In the genomic region with DNA sequence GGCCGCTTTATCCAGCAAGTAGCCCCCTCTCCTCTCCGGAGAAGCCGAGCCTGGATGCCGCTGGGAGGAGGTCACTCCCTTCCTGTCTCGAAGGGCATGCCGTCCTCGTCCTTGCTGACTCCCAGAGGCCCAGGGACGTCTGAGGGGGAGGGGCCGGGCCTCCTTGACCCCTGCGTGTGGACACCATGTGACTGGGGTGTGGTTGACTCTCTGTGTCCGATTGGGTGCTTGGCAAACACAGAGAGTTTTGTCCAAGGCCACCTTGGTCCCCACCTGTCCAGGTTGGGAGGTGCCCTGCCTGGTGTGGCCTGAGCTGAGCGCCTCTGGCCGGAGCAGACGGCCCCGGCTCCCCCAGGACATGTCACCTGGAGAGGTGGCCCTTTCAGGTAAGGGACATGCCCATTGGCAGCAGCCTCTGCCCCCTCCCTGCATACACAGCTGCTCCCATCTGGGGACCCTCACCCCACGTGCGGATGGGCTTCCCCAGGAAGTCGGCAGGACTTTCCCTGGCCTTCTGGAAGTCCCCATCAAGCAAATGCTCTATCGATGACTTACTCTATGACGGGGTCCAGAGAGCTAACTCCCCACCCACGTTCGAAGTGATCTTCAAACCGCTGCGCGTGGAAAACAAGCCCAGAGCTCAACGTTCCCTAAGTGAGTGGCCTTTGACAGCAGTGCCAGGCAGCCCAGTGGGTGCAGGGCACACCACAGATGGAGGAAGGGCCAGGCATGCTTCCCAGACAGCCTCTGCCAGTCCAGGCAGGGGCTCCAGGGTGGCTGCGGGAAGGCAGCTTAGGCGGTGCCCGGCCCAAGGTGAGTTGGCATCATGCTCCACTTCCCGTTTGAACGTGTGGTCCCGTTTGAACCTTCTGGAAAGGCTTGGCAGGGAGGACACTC, we compare ENCODE assay signal across 1 cellular context.
TF ChIP-seq lines count a peak whose summit lies in the region.

A gene (plus strand): TSS at position 634 of the 897 bp plus-strand sequence. CDS start 1,912 bp downstream, outside the sequence.

TF ChIP-seq in HepG2, 621 proteins besides CTCF, POLR2A, EP300 and RAD21 (continued from another document):
- TF ChIP-seq, protein P1, sequence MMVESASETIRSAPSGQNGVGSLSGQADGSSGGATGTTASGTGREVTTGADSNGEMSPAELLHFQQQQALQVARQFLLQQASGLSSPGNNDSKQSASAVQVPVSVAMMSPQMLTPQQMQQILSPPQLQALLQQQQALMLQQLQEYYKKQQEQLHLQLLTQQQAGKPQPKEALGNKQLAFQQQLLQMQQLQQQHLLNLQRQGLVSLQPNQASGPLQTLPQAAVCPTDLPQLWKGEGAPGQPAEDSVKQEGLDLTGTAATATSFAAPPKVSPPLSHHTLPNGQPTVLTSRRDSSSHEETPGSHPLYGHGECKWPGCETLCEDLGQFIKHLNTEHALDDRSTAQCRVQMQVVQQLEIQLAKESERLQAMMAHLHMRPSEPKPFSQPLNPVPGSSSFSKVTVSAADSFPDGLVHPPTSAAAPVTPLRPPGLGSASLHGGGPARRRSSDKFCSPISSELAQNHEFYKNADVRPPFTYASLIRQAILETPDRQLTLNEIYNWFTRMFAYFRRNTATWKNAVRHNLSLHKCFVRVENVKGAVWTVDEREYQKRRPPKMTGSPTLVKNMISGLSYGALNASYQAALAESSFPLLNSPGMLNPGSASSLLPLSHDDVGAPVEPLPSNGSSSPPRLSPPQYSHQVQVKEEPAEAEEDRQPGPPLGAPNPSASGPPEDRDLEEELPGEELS (CRISPR knock-in tag; IDR thresholded peaks at IDR 0.05), result no peak
- TF ChIP-seq, protein P2, sequence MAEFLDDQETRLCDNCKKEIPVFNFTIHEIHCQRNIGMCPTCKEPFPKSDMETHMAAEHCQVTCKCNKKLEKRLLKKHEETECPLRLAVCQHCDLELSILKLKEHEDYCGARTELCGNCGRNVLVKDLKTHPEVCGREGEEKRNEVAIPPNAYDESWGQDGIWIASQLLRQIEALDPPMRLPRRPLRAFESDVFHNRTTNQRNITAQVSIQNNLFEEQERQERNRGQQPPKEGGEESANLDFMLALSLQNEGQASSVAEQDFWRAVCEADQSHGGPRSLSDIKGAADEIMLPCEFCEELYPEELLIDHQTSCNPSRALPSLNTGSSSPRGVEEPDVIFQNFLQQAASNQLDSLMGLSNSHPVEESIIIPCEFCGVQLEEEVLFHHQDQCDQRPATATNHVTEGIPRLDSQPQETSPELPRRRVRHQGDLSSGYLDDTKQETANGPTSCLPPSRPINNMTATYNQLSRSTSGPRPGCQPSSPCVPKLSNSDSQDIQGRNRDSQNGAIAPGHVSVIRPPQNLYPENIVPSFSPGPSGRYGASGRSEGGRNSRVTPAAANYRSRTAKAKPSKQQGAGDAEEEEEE (CRISPR knock-in tag; IDR thresholded peaks at IDR 0.05; ENCODE audit: borderline replicate concordance), result no peak
- TF ChIP-seq, protein P3, sequence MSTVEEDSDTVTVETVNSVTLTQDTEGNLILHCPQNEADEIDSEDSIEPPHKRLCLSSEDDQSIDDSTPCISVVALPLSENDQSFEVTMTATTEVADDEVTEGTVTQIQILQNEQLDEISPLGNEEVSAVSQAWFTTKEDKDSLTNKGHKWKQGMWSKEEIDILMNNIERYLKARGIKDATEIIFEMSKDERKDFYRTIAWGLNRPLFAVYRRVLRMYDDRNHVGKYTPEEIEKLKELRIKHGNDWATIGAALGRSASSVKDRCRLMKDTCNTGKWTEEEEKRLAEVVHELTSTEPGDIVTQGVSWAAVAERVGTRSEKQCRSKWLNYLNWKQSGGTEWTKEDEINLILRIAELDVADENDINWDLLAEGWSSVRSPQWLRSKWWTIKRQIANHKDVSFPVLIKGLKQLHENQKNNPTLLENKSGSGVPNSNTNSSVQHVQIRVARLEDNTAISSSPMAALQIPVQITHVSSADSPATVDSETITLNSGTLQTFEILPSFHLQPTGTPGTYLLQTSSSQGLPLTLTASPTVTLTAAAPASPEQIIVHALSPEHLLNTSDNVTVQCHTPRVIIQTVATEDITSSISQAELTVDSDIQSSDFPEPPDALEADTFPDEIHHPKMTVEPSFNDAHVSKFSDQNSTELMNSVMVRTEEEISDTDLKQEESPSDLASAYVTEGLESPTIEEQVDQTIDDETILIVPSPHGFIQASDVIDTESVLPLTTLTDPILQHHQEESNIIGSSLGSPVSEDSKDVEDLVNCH (CRISPR knock-in tag; IDR thresholded peaks at IDR 0.05), result no peak
- TF ChIP-seq PHF21A (CRISPR knock-in tag; IDR thresholded peaks at IDR 0.05), result no peak
- no peak for TF ChIP-seq CBFB (CRISPR knock-in tag; IDR thresholded peaks at IDR 0.05)
- TF ChIP-seq, protein P4, sequence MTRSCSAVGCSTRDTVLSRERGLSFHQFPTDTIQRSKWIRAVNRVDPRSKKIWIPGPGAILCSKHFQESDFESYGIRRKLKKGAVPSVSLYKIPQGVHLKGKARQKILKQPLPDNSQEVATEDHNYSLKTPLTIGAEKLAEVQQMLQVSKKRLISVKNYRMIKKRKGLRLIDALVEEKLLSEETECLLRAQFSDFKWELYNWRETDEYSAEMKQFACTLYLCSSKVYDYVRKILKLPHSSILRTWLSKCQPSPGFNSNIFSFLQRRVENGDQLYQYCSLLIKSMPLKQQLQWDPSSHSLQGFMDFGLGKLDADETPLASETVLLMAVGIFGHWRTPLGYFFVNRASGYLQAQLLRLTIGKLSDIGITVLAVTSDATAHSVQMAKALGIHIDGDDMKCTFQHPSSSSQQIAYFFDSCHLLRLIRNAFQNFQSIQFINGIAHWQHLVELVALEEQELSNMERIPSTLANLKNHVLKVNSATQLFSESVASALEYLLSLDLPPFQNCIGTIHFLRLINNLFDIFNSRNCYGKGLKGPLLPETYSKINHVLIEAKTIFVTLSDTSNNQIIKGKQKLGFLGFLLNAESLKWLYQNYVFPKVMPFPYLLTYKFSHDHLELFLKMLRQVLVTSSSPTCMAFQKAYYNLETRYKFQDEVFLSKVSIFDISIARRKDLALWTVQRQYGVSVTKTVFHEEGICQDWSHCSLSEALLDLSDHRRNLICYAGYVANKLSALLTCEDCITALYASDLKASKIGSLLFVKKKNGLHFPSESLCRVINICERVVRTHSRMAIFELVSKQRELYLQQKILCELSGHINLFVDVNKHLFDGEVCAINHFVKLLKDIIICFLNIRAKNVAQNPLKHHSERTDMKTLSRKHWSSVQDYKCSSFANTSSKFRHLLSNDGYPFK (CRISPR knock-in tag; IDR thresholded peaks at IDR 0.05; ENCODE audit: borderline replicate concordance), result no peak
- TF ChIP-seq HOXA9 (CRISPR knock-in tag; IDR thresholded peaks at IDR 0.05; ENCODE audit: borderline replicate concordance), result no peak
- 0 out of 2 replicates have a peak, but pooled peaks have one; percentile 19 for TF ChIP-seq ZNF556 (CRISPR knock-in tag; IDR thresholded peaks at IDR 0.05; ENCODE audit: borderline replicate concordance)
- no peak for TF ChIP-seq ZNF274 (CRISPR knock-in tag; IDR thresholded peaks at IDR 0.05)
- TF ChIP-seq, protein P5, sequence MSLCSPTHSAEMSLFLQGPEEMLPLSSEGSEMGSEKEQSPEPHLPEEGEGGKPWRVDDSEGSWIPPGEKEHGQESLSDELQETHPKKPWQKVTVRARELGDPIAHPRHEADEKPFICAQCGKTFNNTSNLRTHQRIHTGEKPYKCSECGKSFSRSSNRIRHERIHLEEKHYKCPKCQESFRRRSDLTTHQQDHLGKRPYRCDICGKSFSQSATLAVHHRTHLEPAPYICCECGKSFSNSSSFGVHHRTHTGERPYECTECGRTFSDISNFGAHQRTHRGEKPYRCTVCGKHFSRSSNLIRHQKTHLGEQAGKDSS (CRISPR knock-in tag; IDR thresholded peaks at IDR 0.05; ENCODE audit: borderline replicate concordance, low read depth), result no peak
- TF ChIP-seq HOXD1 (CRISPR knock-in tag; IDR thresholded peaks at IDR 0.05), result no peak
- TF ChIP-seq, protein P6, sequence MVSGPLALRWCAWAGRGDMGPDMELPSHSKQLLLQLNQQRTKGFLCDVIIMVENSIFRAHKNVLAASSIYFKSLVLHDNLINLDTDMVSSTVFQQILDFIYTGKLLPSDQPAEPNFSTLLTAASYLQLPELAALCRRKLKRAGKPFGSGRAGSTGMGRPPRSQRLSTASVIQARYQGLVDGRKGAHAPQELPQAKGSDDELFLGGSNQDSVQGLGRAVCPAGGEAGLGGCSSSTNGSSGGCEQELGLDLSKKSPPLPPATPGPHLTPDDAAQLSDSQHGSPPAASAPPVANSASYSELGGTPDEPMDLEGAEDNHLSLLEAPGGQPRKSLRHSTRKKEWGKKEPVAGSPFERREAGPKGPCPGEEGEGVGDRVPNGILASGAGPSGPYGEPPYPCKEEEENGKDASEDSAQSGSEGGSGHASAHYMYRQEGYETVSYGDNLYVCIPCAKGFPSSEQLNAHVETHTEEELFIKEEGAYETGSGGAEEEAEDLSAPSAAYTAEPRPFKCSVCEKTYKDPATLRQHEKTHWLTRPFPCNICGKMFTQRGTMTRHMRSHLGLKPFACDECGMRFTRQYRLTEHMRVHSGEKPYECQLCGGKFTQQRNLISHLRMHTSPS (CRISPR knock-in tag; IDR thresholded peaks at IDR 0.05; ENCODE audit: low read depth), result 0 out of 2 replicates have a peak, but pooled peaks have one; percentile 31
- TF ChIP-seq CEBPB (IDR thresholded peaks at IDR 0.05; ENCODE audit: borderline replicate concordance, low read depth, low read length), result no peak
- TF ChIP-seq JDP2 (CRISPR knock-in tag; IDR thresholded peaks at IDR 0.05; ENCODE audit: borderline replicate concordance), result no peak
- TF ChIP-seq ZNF101 (CRISPR knock-in tag; IDR thresholded peaks at IDR 0.05; ENCODE audit: borderline replicate concordance, low read depth), result no peak
- TF ChIP-seq, protein P7, sequence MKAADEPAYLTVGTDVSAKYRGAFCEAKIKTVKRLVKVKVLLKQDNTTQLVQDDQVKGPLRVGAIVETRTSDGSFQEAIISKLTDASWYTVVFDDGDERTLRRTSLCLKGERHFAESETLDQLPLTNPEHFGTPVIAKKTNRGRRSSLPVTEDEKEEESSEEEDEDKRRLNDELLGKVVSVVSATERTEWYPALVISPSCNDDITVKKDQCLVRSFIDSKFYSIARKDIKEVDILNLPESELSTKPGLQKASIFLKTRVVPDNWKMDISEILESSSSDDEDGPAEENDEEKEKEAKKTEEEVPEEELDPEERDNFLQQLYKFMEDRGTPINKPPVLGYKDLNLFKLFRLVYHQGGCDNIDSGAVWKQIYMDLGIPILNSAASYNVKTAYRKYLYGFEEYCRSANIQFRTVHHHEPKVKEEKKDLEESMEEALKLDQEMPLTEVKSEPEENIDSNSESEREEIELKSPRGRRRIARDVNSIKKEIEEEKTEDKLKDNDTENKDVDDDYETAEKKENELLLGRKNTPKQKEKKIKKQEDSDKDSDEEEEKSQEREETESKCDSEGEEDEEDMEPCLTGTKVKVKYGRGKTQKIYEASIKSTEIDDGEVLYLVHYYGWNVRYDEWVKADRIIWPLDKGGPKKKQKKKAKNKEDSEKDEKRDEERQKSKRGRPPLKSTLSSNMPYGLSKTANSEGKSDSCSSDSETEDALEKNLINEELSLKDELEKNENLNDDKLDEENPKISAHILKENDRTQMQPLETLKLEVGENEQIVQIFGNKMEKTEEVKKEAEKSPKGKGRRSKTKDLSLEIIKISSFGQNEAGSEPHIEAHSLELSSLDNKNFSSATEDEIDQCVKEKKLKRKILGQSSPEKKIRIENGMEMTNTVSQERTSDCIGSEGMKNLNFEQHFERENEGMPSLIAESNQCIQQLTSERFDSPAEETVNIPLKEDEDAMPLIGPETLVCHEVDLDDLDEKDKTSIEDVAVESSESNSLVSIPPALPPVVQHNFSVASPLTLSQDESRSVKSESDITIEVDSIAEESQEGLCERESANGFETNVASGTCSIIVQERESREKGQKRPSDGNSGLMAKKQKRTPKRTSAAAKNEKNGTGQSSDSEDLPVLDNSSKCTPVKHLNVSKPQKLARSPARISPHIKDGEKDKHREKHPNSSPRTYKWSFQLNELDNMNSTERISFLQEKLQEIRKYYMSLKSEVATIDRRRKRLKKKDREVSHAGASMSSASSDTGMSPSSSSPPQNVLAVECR (CRISPR knock-in tag; IDR thresholded peaks at IDR 0.05; ENCODE audit: borderline replicate concordance), result 0 out of 2 replicates have a peak, but pooled peaks have one; percentile 9
- TF ChIP-seq CAMTA2 (CRISPR knock-in tag; IDR thresholded peaks at IDR 0.05; ENCODE audit: borderline replicate concordance), result no peak
- no peak for TF ChIP-seq CC2D1A (CRISPR knock-in tag; IDR thresholded peaks at IDR 0.05)
- TF ChIP-seq, protein P8, sequence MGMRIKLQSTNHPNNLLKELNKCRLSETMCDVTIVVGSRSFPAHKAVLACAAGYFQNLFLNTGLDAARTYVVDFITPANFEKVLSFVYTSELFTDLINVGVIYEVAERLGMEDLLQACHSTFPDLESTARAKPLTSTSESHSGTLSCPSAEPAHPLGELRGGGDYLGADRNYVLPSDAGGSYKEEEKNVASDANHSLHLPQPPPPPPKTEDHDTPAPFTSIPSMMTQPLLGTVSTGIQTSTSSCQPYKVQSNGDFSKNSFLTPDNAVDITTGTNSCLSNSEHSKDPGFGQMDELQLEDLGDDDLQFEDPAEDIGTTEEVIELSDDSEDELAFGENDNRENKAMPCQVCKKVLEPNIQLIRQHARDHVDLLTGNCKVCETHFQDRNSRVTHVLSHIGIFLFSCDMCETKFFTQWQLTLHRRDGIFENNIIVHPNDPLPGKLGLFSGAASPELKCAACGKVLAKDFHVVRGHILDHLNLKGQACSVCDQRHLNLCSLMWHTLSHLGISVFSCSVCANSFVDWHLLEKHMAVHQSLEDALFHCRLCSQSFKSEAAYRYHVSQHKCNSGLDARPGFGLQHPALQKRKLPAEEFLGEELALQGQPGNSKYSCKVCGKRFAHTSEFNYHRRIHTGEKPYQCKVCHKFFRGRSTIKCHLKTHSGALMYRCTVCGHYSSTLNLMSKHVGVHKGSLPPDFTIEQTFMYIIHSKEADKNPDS (CRISPR knock-in tag; IDR thresholded peaks at IDR 0.05), result no peak
- 0 out of 2 replicates have a peak, but pooled peaks have one; percentile 17 for TF ChIP-seq NR2C2 (CRISPR knock-in tag; IDR thresholded peaks at IDR 0.05; ENCODE audit: borderline replicate concordance)
- TF ChIP-seq, protein P9, sequence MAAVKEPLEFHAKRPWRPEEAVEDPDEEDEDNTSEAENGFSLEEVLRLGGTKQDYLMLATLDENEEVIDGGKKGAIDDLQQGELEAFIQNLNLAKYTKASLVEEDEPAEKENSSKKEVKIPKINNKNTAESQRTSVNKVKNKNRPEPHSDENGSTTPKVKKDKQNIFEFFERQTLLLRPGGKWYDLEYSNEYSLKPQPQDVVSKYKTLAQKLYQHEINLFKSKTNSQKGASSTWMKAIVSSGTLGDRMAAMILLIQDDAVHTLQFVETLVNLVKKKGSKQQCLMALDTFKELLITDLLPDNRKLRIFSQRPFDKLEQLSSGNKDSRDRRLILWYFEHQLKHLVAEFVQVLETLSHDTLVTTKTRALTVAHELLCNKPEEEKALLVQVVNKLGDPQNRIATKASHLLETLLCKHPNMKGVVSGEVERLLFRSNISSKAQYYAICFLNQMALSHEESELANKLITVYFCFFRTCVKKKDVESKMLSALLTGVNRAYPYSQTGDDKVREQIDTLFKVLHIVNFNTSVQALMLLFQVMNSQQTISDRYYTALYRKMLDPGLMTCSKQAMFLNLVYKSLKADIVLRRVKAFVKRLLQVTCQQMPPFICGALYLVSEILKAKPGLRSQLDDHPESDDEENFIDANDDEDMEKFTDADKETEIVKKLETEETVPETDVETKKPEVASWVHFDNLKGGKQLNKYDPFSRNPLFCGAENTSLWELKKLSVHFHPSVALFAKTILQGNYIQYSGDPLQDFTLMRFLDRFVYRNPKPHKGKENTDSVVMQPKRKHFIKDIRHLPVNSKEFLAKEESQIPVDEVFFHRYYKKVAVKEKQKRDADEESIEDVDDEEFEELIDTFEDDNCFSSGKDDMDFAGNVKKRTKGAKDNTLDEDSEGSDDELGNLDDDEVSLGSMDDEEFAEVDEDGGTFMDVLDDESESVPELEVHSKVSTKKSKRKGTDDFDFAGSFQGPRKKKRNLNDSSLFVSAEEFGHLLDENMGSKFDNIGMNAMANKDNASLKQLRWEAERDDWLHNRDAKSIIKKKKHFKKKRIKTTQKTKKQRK (IDR thresholded peaks at IDR 0.05; ENCODE audit: low read length), result no peak
- TF ChIP-seq YY1 (IDR thresholded peaks at IDR 0.05; ENCODE audit: insufficient read depth, insufficient replicate concordance, low read depth, low read length), result no peak
- TF ChIP-seq ZNF251 (CRISPR knock-in tag; IDR thresholded peaks at IDR 0.05), result no peak
